Comparison of ENCODE assay signal across 15 cellular contexts in genomic region chr5:124080256-124080655, GRCh38.
"Had no signal": no experiment of that assay in that cellular context is flagged by ENCODE, and none has a peak within 500 bp of the region (broad histone marks: within the 10 kb centered on the region; RNA-seq: fewer than 3 reads in every experiment).

No MANE protein-coding gene starts in this region.

- ATAC-seq: activated T-cell treated with anti-CD3 and anti-CD28 coated beads, Interleukin-2, amount 50 U/mL, for 4 hours; heart left ventricle; psoas muscle had no signal

- H3K27me3 ChIP-seq: heart left ventricle, sigmoid colon had no signal

- H3K9me3 ChIP-seq: psoas muscle, sigmoid colon had no signal

- H3K36me3 ChIP-seq: heart left ventricle, left ventricle myocardium inferior, sigmoid colon had no signal

- DNase-seq: activated CD4-positive, alpha-beta T cell treated with anti-CD3 and anti-CD28 coated beads for 1 hour; activated CD4-positive, alpha-beta T cell treated with anti-CD3 and anti-CD28 coated beads, Interleukin-2, amount 50 U/mL, for 48 hours; activated gamma-delta T cell; activated naive CD8-positive, alpha-beta T cell treated with anti-CD3 and anti-CD28 coated beads for 36 hours; activated T-cell treated with anti-CD3 and anti-CD28 coated beads, Interleukin-2, amount 50 U/mL, for 4 hours; anterior cingulate cortex; heart left ventricle; islet precursor cell; left ventricle myocardium inferior; mesendoderm; psoas muscle; sigmoid colon; stimulated activated CD4-positive, alpha-beta T cell treated with anti-CD3 and anti-CD28 coated beads, Interleukin-12 subunit alpha, Interleukin-12 subunit beta, amount 100 ng/mL, for 4 hours; stimulated activated naive CD4-positive, alpha-beta T cell treated with Interleukin-2 at 50 U/mL for 16 hours; trophoblast cell had no signal

- H3K4me3 ChIP-seq: heart left ventricle, left ventricle myocardium inferior, psoas muscle, sigmoid colon had no signal

- H3K27ac ChIP-seq: heart left ventricle, left ventricle myocardium inferior, psoas muscle, sigmoid colon had no signal

- H3K4me1 ChIP-seq: heart left ventricle, left ventricle myocardium inferior, psoas muscle, sigmoid colon had no signal
